In genomic region chr5:67255881-67256280, GRCh38 we compare ENCODE assay signal across 2 cellular contexts.
TF ChIP-seq lines count a peak whose summit lies in the region.

No MANE protein-coding gene starts in this region.

TF ChIP-seq in SK-N-SH treated with all-trans-retinoic acid at 6 μM for 48 hours, 23 proteins besides CTCF, POLR2A, EP300 and RAD21:
- no peak for TF ChIP-seq TSHZ2 (CRISPR knock-in tag; IDR thresholded peaks at IDR 0.05)
- TF ChIP-seq CSRNP3 (CRISPR knock-in tag; IDR thresholded peaks at IDR 0.05): no peak
- no peak for TF ChIP-seq ZC3H10 (CRISPR knock-in tag; IDR thresholded peaks at IDR 0.05)
- no peak for TF ChIP-seq ZNF70 (CRISPR knock-in tag; IDR thresholded peaks at IDR 0.05)
- TF ChIP-seq ARNTL (CRISPR knock-in tag; IDR thresholded peaks at IDR 0.05; ENCODE audit: borderline replicate concordance, low read depth): no peak
- no peak for TF ChIP-seq ZNF8 (CRISPR knock-in tag; IDR thresholded peaks at IDR 0.05)
- no peak for TF ChIP-seq ISL1 (CRISPR knock-in tag; IDR thresholded peaks at IDR 0.05)
- TF ChIP-seq PATZ1 (CRISPR knock-in tag; IDR thresholded peaks at IDR 0.05; ENCODE audit: borderline replicate concordance): no peak
- no peak for TF ChIP-seq TOX (CRISPR knock-in tag; IDR thresholded peaks at IDR 0.05; ENCODE audit: borderline replicate concordance)
- no peak for TF ChIP-seq POU6F1 (CRISPR knock-in tag; IDR thresholded peaks at IDR 0.05; ENCODE audit: borderline replicate concordance, low read depth)
- TF ChIP-seq PPARA (CRISPR knock-in tag; IDR thresholded peaks at IDR 0.05; ENCODE audit: borderline replicate concordance): no peak
- no peak for TF ChIP-seq CSDC2 (CRISPR knock-in tag; IDR thresholded peaks at IDR 0.05)
- no peak for TF ChIP-seq ZFP3 (CRISPR knock-in tag; IDR thresholded peaks at IDR 0.05)
- TF ChIP-seq OSR1 (CRISPR knock-in tag; IDR thresholded peaks at IDR 0.05): no peak
- no peak for TF ChIP-seq CREB5 (CRISPR knock-in tag; IDR thresholded peaks at IDR 0.05; ENCODE audit: low read depth)
- TF ChIP-seq TCF4 (CRISPR knock-in tag; IDR thresholded peaks at IDR 0.05; ENCODE audit: borderline replicate concordance): no peak
- no peak for TF ChIP-seq RARB (CRISPR knock-in tag; IDR thresholded peaks at IDR 0.05)
- no peak for TF ChIP-seq BACH2 (CRISPR knock-in tag; IDR thresholded peaks at IDR 0.05; ENCODE audit: borderline replicate concordance)
- TF ChIP-seq ZFP30 (CRISPR knock-in tag; IDR thresholded peaks at IDR 0.05): no peak

TF ChIP-seq in SK-N-SH, 30 proteins besides CTCF, POLR2A, EP300 and RAD21:
- no peak for TF ChIP-seq REST (IDR thresholded peaks at IDR 0.05; ENCODE audit: low read depth, low read length)
- TF ChIP-seq IRF3 (IDR thresholded peaks at IDR 0.05; ENCODE audit: low read depth, low read length): no peak
- no peak for TF ChIP-seq USF2 (IDR thresholded peaks at IDR 0.05; ENCODE audit: borderline replicate concordance, low read depth, low read length)
- TF ChIP-seq CHD2 (IDR thresholded peaks at IDR 0.05; ENCODE audit: low read length, partially characterized antibody): no peak
- TF ChIP-seq FOXJ3 (CRISPR knock-in tag; IDR thresholded peaks at IDR 0.05): no peak
- TF ChIP-seq JUND (IDR thresholded peaks at IDR 0.05): no peak
- no peak for TF ChIP-seq GABPA (IDR thresholded peaks at IDR 0.05; ENCODE audit: low read depth)
- no peak for TF ChIP-seq EZH2phosphoT487 (IDR thresholded peaks at IDR 0.05; ENCODE audit: borderline replicate concordance, low read depth)
